ENCODE assay signal across 16 cellular contexts in genomic region chr5:38446029-38446522, GRCh38.
DNase-seq lines count a peak whose midpoint lies in the region; ATAC-seq and TF ChIP-seq lines count a peak whose summit lies in the region.
"Had no signal": no experiment of that assay in that cellular context is flagged by ENCODE, and none has a peak within 500 bp of the region (broad histone marks: within the 10 kb centered on the region; RNA-seq: fewer than 3 reads in every experiment).

No MANE protein-coding gene starts in this region.

- H3K36me3 ChIP-seq in Panc1 (ENCODE audit: control insufficient read depth, insufficient read depth, low read length) (no peaks in the 10 kb centered on the region), tibial nerve (no peaks in the 10 kb centered on the region)

- H3K4me1 Mint-ChIP-seq in nephron: peaks cover 62% of the 10 kb centered on the region
- H3K4me1 Mint-ChIP-seq: activated naive CD4-positive, alpha-beta T cell treated with anti-CD3 and anti-CD28 coated beads, Interleukin-2, amount 10 ng/mL, durations not matched to agents 7 days and 5 days had no signal

- H3K9me3 ChIP-seq in Panc1 (ENCODE audit: control insufficient read depth, insufficient read depth, low read depth, low read length) (no peaks in the 10 kb centered on the region), tibial nerve (no peaks in the 10 kb centered on the region)

- H3K4me3 ChIP-seq in Panc1 (ENCODE audit: low read depth in 2 of 2, low read length in 2 of 2) (peak overlapping the region; percentile 52 to 73), epithelial cell of proximal tubule (ENCODE audit: low read depth, low read length) (peak overlapping the region; percentile 42), tibial nerve (peak overlapping the region; percentile 23 to 50 (median 34))
- H3K4me3 ChIP-seq: PC-9 had no signal

- H3K36me3 Mint-ChIP-seq in nephron (ENCODE audit: low read depth): no peaks in the 10 kb centered on the region
- H3K36me3 Mint-ChIP-seq: activated naive CD4-positive, alpha-beta T cell treated with anti-CD3 and anti-CD28 coated beads, Interleukin-2, amount 10 ng/mL, durations not matched to agents 7 days and 5 days; T-cell had no signal

- H3K27ac ChIP-seq in Panc1 (ENCODE audit: low read length) (peak overlapping the region; percentile 82), tibial nerve (peak overlapping the region; percentile 31 to 92 (median 67))
- H3K27ac ChIP-seq: PC-9 had no signal

- no TSS peak for BruUV-seq in Panc1 (replicated peaks; lab: Mats Ljungman, UMichigan)

- no peak for DNase-seq in Panc1 (ENCODE audit: low read depth, low spot score)
- DNase-seq in epithelial cell of proximal tubule (ENCODE audit: low read depth): no peak
- DNase-seq in tibial nerve (ENCODE audit: low spot score in 2 of 2): no peak
- DNase-seq in HK-2 (ENCODE audit: unreplicated experiment): no peak
- no peak for DNase-seq in SIG-M5 (lab: John Stamatoyannopoulos, UW)
- DNase-seq: activated CD4-positive, CD25-positive, alpha-beta regulatory T cell; activated CD8-positive, alpha-beta memory T cell treated with anti-CD3 and anti-CD28 coated beads, Interleukin-2, amount 50 U/mL, for 4 hours; activated naive CD4-positive, alpha-beta T cell treated with anti-CD3 and anti-CD28 coated beads, Interleukin-2, amount 10 ng/mL, durations not matched to agents 7 days and 5 days; erythroblast; HCEC 1CT; Kasumi-1; PC-9; stimulated activated CD4-positive, alpha-beta T cell treated with anti-CD3 and anti-CD28 coated beads, Interleukin-2, amount 100 ng/mL, for 24 hours; T-cell had no signal

- H3K4me1 ChIP-seq in Panc1 (ENCODE audit: control insufficient read depth, insufficient read depth, low read length) (0 out of 2 replicates have a peak, but pooled peaks cover 10% of the 10 kb centered on the region), tibial nerve (peaks cover 0 to 51% (median 11%) of the 10 kb centered on the region in 4 donors)

- peak overlapping the region in 1 of 3 experiments; percentile 59 for H3K4me3 Mint-ChIP-seq in nephron
- H3K4me3 Mint-ChIP-seq: activated naive CD4-positive, alpha-beta T cell treated with anti-CD3 and anti-CD28 coated beads, Interleukin-2, amount 10 ng/mL, durations not matched to agents 7 days and 5 days; T-cell had no signal

- H3K27ac Mint-ChIP-seq in nephron: peak overlapping the region in 2 of 3 experiments; percentile 67 to 70
- H3K27ac Mint-ChIP-seq: activated naive CD4-positive, alpha-beta T cell treated with anti-CD3 and anti-CD28 coated beads, Interleukin-2, amount 10 ng/mL, durations not matched to agents 7 days and 5 days had no signal

- H3K9me3 Mint-ChIP-seq in nephron: no peaks in the 10 kb centered on the region
- H3K9me3 Mint-ChIP-seq: activated naive CD4-positive, alpha-beta T cell treated with anti-CD3 and anti-CD28 coated beads, Interleukin-2, amount 10 ng/mL, durations not matched to agents 7 days and 5 days; T-cell had no signal

- CTCF ChIA-PET in Panc1 (lab: Charles Lee): interaction anchor here (0.6 to 1.1 kb wide), 2 partner anchors 364 to 368 kb away, joined by 3 read pairs; no protein-coding TSS in a partner anchor

- in situ Hi-C loops in Panc1 (cut with HindIII; ENCODE audit: low pct_unique_long_range_greater_than_20kb, low sequenced_read_pairs): no loop called here

- WGBS in tibial nerve, 2 donors: 54 to 65% methylated on average over 21 of the region's 21 CpGs

- no peak for TF ChIP-seq CTCF in Panc1 (IDR thresholded peaks at IDR 0.05)
- TF ChIP-seq CTCF in epithelial cell of proximal tubule (conservative IDR thresholded peaks at IDR 0.05; ENCODE audit: low read depth, low read length): no peak
- TF ChIP-seq CTCF in nephron (IDR thresholded peaks at IDR 0.05; ENCODE audit: unreplicated experiment in 3 of 3): no peak
- no peak for TF ChIP-seq CTCF in tibial nerve (IDR thresholded peaks at IDR 0.05)

- ATAC-seq in Panc1 (peak; percentile 62), GM18858 (IDR thresholded peaks at IDR 0.05; ENCODE audit: unreplicated experiment) (no peak)
- ATAC-seq: T-cell had no signal

- intact Hi-C loops in Panc1 (cut with micrococcal nuclease; ENCODE audit: unreplicated experiment): no loop called here

- TF ChIP-seq POLR2A in tibial nerve (IDR thresholded peaks at IDR 0.05): no peak

- TF ChIP-seq EP300 in tibial nerve (IDR thresholded peaks at IDR 0.05): no peak

- peaks cover 4% of the 10 kb centered on the region for H3K27me3 Mint-ChIP-seq in nephron (ENCODE audit: low read depth)

- POLR2A ChIA-PET in Panc1 (lab: Charles Lee): no interaction called here

- no peaks in the 10 kb centered on the region for H3K27me3 ChIP-seq in Panc1 (ENCODE audit: control insufficient read depth, insufficient read depth, low read length)
- H3K27me3 ChIP-seq in tibial nerve: no peaks in the 10 kb centered on the region
